1 cellular context compared by ENCODE assay signal in genomic region chr16:86396318-86396882, GRCh38.
A peak's percentile ranks its signal among the peaks of the same experiment; 100 is the strongest.
TF ChIP-seq lines count a peak whose summit lies in the region.

No MANE protein-coding gene starts in this region.

TF ChIP-seq in SK-N-SH, 30 proteins besides CTCF, POLR2A, EP300 and RAD21 (continued from another document):
- TF ChIP-seq PBX3 (IDR thresholded peaks at IDR 0.05) (peak; percentile 90), TAF1 (IDR thresholded peaks at IDR 0.05; ENCODE audit: borderline replicate concordance, low read depth, low read length) (no peak)
